In genomic region chr6:137699036-137699683, GRCh38 we compare ENCODE assay signal across 8 cellular contexts.
A peak's percentile ranks its signal among the peaks of the same experiment; 100 is the strongest.
DNase-seq lines count a peak whose midpoint lies in the region; ATAC-seq and TF ChIP-seq lines count a peak whose summit lies in the region.

No MANE protein-coding gene starts in this region.

- no peak overlapping the region for H3K27ac Mint-ChIP-seq in osteocyte (ENCODE audit: unreplicated experiment)

- no peak overlapping the region for H3K4me3 Mint-ChIP-seq in osteocyte (ENCODE audit: unreplicated experiment)

- WGBS in trophoblast cell (ENCODE audit: extremely low coverage, insufficient coverage, insufficient read length): no CpG with 5 or more reads among the region's 5 CpGs

- H3K14ac ChIP-seq in trophoblast cell (ENCODE audit: low read length): peak overlapping the region; percentile 59

- H3K4me1 ChIP-seq in trophoblast cell (ENCODE audit: control insufficient read depth in 1 of 2, insufficient read depth in 2 of 2, low read length in 2 of 2): peaks cover 15 to 34% of the 10 kb centered on the region in 2 experiments

- peak overlapping the region; percentile 50 for H2BK12ac ChIP-seq in trophoblast cell (ENCODE audit: low read length)

- H3K9me3 Mint-ChIP-seq in osteocyte (ENCODE audit: unreplicated experiment): no peaks in the 10 kb centered on the region

- TF ChIP-seq CTCF in GM13976 (IDR thresholded peaks at IDR 0.05; ENCODE audit: borderline replicate concordance, control extremely low read depth, extremely low read depth, insufficient read depth, missing control alignments): no peak
- no peak for TF ChIP-seq CTCF in osteocyte (IDR thresholded peaks at IDR 0.05)

- H3K4me2 ChIP-seq in trophoblast cell (ENCODE audit: low read length): no peak overlapping the region

- peaks cover 26% of the 10 kb centered on the region for H3K79me1 ChIP-seq in trophoblast cell (ENCODE audit: low read length)

- peak overlapping the region; percentile 72 for H3K27ac ChIP-seq in trophoblast cell (ENCODE audit: low read depth, low read length)

- H3K18ac ChIP-seq in trophoblast cell (ENCODE audit: low read length): peak overlapping the region; percentile 61

- H3K4me1 Mint-ChIP-seq in osteocyte (ENCODE audit: unreplicated experiment): peaks cover 25% of the 10 kb centered on the region

- H3K9ac ChIP-seq in trophoblast cell (ENCODE audit: low read length): no peak overlapping the region

- no peaks in the 10 kb centered on the region for H3K36me3 Mint-ChIP-seq in osteocyte (ENCODE audit: unreplicated experiment)

- no peak overlapping the region for H3K23ac ChIP-seq in trophoblast cell (ENCODE audit: low read length)

- DNase-seq in GM04504 (ENCODE audit: low read depth): peak; percentile 14
- peak; percentile 65 for DNase-seq in NOMO-1 treated with dmso at 0.1 percent for 144 hours (lab: John Stamatoyannopoulos, UW; ENCODE audit: unreplicated experiment)
- DNase-seq in astrocyte of the hippocampus (ENCODE audit: low read depth, low spot score): peak; percentile 35
- peak; percentile 65 to 82 for DNase-seq in trophoblast cell
- DNase-seq in COLO668 (lab: John Stamatoyannopoulos, UW; ENCODE audit: unreplicated experiment): no peak
- DNase-seq in GM13976 (ENCODE audit: low spot score): no peak
- DNase-seq in osteocyte (ENCODE audit: extremely low spot score, unreplicated experiment): no peak

- H4K91ac ChIP-seq in trophoblast cell (ENCODE audit: low read depth, low read length): peak overlapping the region; percentile 73

- H4K12ac ChIP-seq in trophoblast cell (ENCODE audit: low read depth, low read length): no peak overlapping the region

- no peak overlapping the region for H3K4ac ChIP-seq in trophoblast cell (ENCODE audit: low read depth, low read length)

- H3K27me3 ChIP-seq in trophoblast cell (ENCODE audit: insufficient read depth, low read length): no peaks in the 10 kb centered on the region

- H3K9me3 ChIP-seq in trophoblast cell (ENCODE audit: insufficient read depth, low read depth, low read length): no peaks in the 10 kb centered on the region

- H2AK5ac ChIP-seq in trophoblast cell (ENCODE audit: low read length): peak overlapping the region; percentile 50

- H3K27me3 Mint-ChIP-seq in osteocyte (ENCODE audit: unreplicated experiment): no peaks in the 10 kb centered on the region

- H4K8ac ChIP-seq in trophoblast cell (ENCODE audit: low read depth, low read length): peak overlapping the region; percentile 47

- H3K79me2 ChIP-seq in trophoblast cell (ENCODE audit: control insufficient read depth, insufficient read depth, low read length, poor library complexity): no peaks in the 10 kb centered on the region

- no peak overlapping the region for H2AFZ ChIP-seq in trophoblast cell (ENCODE audit: insufficient read depth, low read length, poor library complexity)

- peak overlapping the region; percentile 81 for H2BK5ac ChIP-seq in trophoblast cell (ENCODE audit: low read depth, low read length, poor library complexity)

- in situ Hi-C loops in GM13976 (cut with MboI; ENCODE audit: low sequenced_read_pairs, unreplicated experiment): no loop called here

- no peak for ATAC-seq in HG03378 (IDR thresholded peaks at IDR 0.05; ENCODE audit: unreplicated experiment)

- no peaks in the 10 kb centered on the region for H3K36me3 ChIP-seq in trophoblast cell (ENCODE audit: control insufficient read depth in 1 of 2, insufficient read depth in 2 of 2, low read length in 2 of 2)

- no peak overlapping the region for H3K4me3 ChIP-seq in trophoblast cell (ENCODE audit: low read depth, low read length)

- peak overlapping the region; percentile 79 for H2BK120ac ChIP-seq in trophoblast cell (ENCODE audit: insufficient read depth, low read length, poor library complexity)

Comparison
In these comparisons a context has a peak if more than half of its experiments do, and no peak if none do; other contexts are left out.
1. DNase-seq: peak in GM04504 (single experiment), NOMO-1 treated with dmso at 0.1 percent for 144 hours (single experiment), astrocyte of the hippocampus (single experiment) and trophoblast cell (2 of 2); none in COLO668 (single experiment), GM13976 (single experiment) and osteocyte (single experiment).